10 cellular contexts compared by ENCODE assay signal in the genomic region with DNA sequence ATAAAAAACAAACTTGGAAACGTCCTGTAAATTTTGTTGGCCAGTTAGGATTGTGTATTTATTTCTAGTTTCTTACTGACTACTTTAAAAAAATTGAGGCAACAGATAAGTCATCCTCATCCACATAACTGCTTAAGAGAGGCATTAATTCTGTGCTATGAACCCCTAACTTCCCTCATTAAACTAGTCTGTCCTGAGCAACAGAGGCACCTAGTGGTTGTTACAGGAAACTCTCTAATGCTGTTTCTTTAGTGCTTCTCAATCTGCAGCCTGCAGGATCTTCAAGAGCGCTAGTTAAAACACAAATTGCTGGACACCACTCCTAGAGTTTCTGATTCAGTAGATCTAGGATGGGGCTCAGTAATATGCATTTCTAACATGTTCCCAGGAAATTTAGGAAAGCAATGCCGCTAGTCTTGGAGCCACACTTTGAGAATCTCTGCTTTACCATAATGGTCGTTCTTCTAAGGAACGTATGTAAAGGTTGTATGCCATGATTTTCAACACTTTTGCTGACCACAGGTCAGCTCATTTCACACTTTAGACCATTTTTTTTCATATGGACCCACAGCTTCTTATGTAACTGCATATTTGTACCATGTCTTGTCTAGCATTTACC.
DNase-seq lines count a peak whose midpoint lies in the region; TF ChIP-seq lines count a peak whose summit lies in the region.
"Had no signal": no experiment of that assay in that cellular context is flagged by ENCODE, and none has a peak within 500 bp of the region (broad histone marks: within the 10 kb centered on the region; RNA-seq: fewer than 3 reads in every experiment).

No MANE protein-coding gene starts in this region.

- H3K27me3 Mint-ChIP-seq in neural progenitor cell (ENCODE audit: insufficient read depth, low read depth) = no peaks in the 10 kb centered on the region

- H3K79me2 ChIP-seq in osteoblast (ENCODE audit: insufficient read depth, low read length) = no peaks in the 10 kb centered on the region
- H3K79me2 ChIP-seq in neural progenitor cell (ENCODE audit: low read depth) = no peaks in the 10 kb centered on the region

- H4K20me1 ChIP-seq in osteoblast (ENCODE audit: insufficient read depth, low read length) = no peaks in the 10 kb centered on the region
- no peaks in the 10 kb centered on the region for H4K20me1 ChIP-seq in neural progenitor cell (ENCODE audit: low read depth)

- H3K9me3 Mint-ChIP-seq in neural progenitor cell = no peaks in the 10 kb centered on the region

- H3K27me3 ChIP-seq in HAP-1 (ENCODE audit: low read depth) (0 out of 2 replicates have a peak, but pooled peaks cover 2% of the 10 kb centered on the region), osteoblast (ENCODE audit: insufficient read depth, low read length) (no peaks in the 10 kb centered on the region), MG63 (no peaks in the 10 kb centered on the region), neural progenitor cell (no peaks in the 10 kb centered on the region)

- no peaks in the 10 kb centered on the region for H3K9me3 ChIP-seq in HAP-1
- no peaks in the 10 kb centered on the region for H3K9me3 ChIP-seq in osteoblast (ENCODE audit: low read depth, low read length)
- no peaks in the 10 kb centered on the region for H3K9me3 ChIP-seq in MG63
- peaks cover 10% of the 10 kb centered on the region for H3K9me3 ChIP-seq in neural progenitor cell (ENCODE audit: low read depth)
- H3K9me3 ChIP-seq: A549 had no signal

- H3K4me3 ChIP-seq in HAP-1 (no peak overlapping the region), astrocyte of the cerebellum (ENCODE audit: low read depth, low read length) (no peak overlapping the region), osteoblast (ENCODE audit: insufficient read depth, low read length) (no peak overlapping the region), MG63 (no peak overlapping the region), neural progenitor cell (no peak overlapping the region)
- H3K4me3 ChIP-seq: A549, skin epidermis had no signal

- no peaks in the 10 kb centered on the region for H3K36me3 Mint-ChIP-seq in neural progenitor cell

- H3K27ac Mint-ChIP-seq in neural progenitor cell = no peak overlapping the region

- DNase-seq in DMS153 treated with DMSO at 0.1 percent for 48 hours (lab: John Stamatoyannopoulos, UW; ENCODE audit: unreplicated experiment) = peak; percentile 18
- DNase-seq in DMS153 (lab: John Stamatoyannopoulos, UW) = no peak
- peak; percentile 10 to 19 for DNase-seq in HAP-1 (ENCODE audit: low spot score in 2 of 2)
- peak; percentile 55 for DNase-seq in NCI-H1105 (lab: John Stamatoyannopoulos, UW)
- no peak for DNase-seq in astrocyte of the cerebellum (ENCODE audit: low read depth)
- DNase-seq in osteoblast (ENCODE audit: insufficient read length, low spot score, missing footprints) = no peak
- DNase-seq in MG63 = no peak
- DNase-seq in neural progenitor cell (ENCODE audit: low spot score) = no peak

- H3K4me1 ChIP-seq in HAP-1 (no peaks in the 10 kb centered on the region), osteoblast (ENCODE audit: insufficient read depth, low read length) (no peaks in the 10 kb centered on the region), neural progenitor cell (no peaks in the 10 kb centered on the region)
- H3K4me1 ChIP-seq: A549 had no signal

- H3K27ac ChIP-seq in osteoblast (ENCODE audit: low read depth, low read length) (no peak overlapping the region), neural progenitor cell (no peak overlapping the region)
- H3K27ac ChIP-seq: A549, skin epidermis had no signal

- no peaks in the 10 kb centered on the region for H3K4me1 Mint-ChIP-seq in neural progenitor cell

- H3F3A ChIP-seq in neural progenitor cell (ENCODE audit: low read depth) = no peaks in the 10 kb centered on the region

- H3K9ac ChIP-seq in neural progenitor cell = no peak overlapping the region

- in situ Hi-C loops in HAP-1 (cut with MboI; ENCODE audit: low sequenced_read_pairs) = no loop called here
- in situ Hi-C loops in astrocyte of the cerebellum (cut with HindIII; ENCODE audit: low sequenced_read_pairs) = loop anchor here (5.0 kb wide), 1 partner anchor 92 kb away; no protein-coding TSS in a partner anchor

- no peak overlapping the region for H2AFZ ChIP-seq in osteoblast (ENCODE audit: low read length)
- H2AFZ ChIP-seq in neural progenitor cell (replicated peaks) = no peak overlapping the region

- TF ChIP-seq CTCF in astrocyte of the cerebellum (IDR thresholded peaks at IDR 0.05; ENCODE audit: low read depth, low read length, missing control alignments) (peak; percentile 40), osteoblast (IDR thresholded peaks at IDR 0.05; ENCODE audit: extremely low read depth, low read depth, low read length) (peak; percentile 27), neural progenitor cell (IDR thresholded peaks at IDR 0.05) (no peak)

- H3K4me3 Mint-ChIP-seq in neural progenitor cell = no peak overlapping the region

- H3K36me3 ChIP-seq in HAP-1 (replicated peaks) (no peaks in the 10 kb centered on the region), osteoblast (ENCODE audit: insufficient read depth, low read length) (no peaks in the 10 kb centered on the region), MG63 (no peaks in the 10 kb centered on the region), neural progenitor cell (no peaks in the 10 kb centered on the region)

- no peak overlapping the region for H3K4me2 ChIP-seq in osteoblast (ENCODE audit: insufficient read depth, low read length)
- H3K4me2 ChIP-seq in neural progenitor cell = no peak overlapping the region
- H3K4me2 ChIP-seq: A549 had no signal

Comparison
In these comparisons a context has a peak if more than half of its experiments do, and no peak if none do; other contexts are left out.
1. DNase-seq: peak in DMS153 treated with DMSO at 0.1 percent for 48 hours (single experiment), HAP-1 (2 of 2) and NCI-H1105 (single experiment); none in DMS153 (single experiment), astrocyte of the cerebellum (single experiment), osteoblast (single experiment), MG63 (single experiment) and neural progenitor cell (single experiment).